Comparison of ENCODE assay signal across 29 cellular contexts in genomic region chr7:156592124-156592884, GRCh38. TPM values are rescaled to one million over a fixed set of nuclear protein-coding genes. Genes with fewer than 3 reads are reported as not detected.
"Had no signal": no experiment of that assay in that cellular context is flagged by ENCODE, and none has a peak within 500 bp of the region (broad histone marks: within the 10 kb centered on the region; RNA-seq: fewer than 3 reads in every experiment).

No MANE protein-coding gene starts in this region.

- H3K36me3 Mint-ChIP-seq: mesothelial cell of epicardium had no signal

- DNase-seq: cerebellar nuclear complex; colonic mucosa; cortex of kidney; effector CD8-positive, alpha-beta T cell; effector memory CD8-positive, alpha-beta T cell; endodermal cell; erythroblast; esophagus squamous epithelium; foreskin fibroblast; foreskin melanocyte; gastrocnemius medialis; glutamatergic neuron; heart left ventricle; hypothalamus; immature natural killer cell; islet precursor cell; kidney; kidney glomerular epithelial cell; left lung; left ventricle myocardium superior; lower lobe of right lung; mesenchymal stem cell had no signal

- FAIRE-seq: endometrium, kidney had no signal

- H3K4me1 ChIP-seq: colonic mucosa, esophagus squamous epithelium, gastrocnemius medialis, heart left ventricle, left lung, lower lobe of right lung had no signal

- H3K27me3 ChIP-seq: colonic mucosa, esophagus squamous epithelium, gastrocnemius medialis, hepatocyte, left lung had no signal

- H3K27ac Mint-ChIP-seq: dendritic cell treated with granulocyte-macrophage colony-stimulating factor and Interleukin-4, amounts not matched to agents 40 ng/mL and 50 ng/mL, for 4 days; effector memory CD8-positive, alpha-beta T cell; endodermal cell; immature natural killer cell; mesothelial cell of epicardium had no signal

- H3K36me3 ChIP-seq: colonic mucosa, esophagus squamous epithelium, gastrocnemius medialis, heart left ventricle, left lung, lower lobe of right lung had no signal

- ATAC-seq: effector memory CD8-positive, alpha-beta T cell; esophagus mucosa; gastrocnemius medialis; heart left ventricle; left lung; left ventricle myocardium superior; lower lobe of right lung had no signal

- H3K27ac ChIP-seq: colonic mucosa, epithelial cell of prostate, esophagus squamous epithelium, gastrocnemius medialis, heart left ventricle, hepatocyte, left lung, lower lobe of right lung had no signal

- H3K4me1 Mint-ChIP-seq: endodermal cell, immature natural killer cell, mesothelial cell of epicardium had no signal

- H3K27me3 Mint-ChIP-seq: dendritic cell treated with granulocyte-macrophage colony-stimulating factor and Interleukin-4, amounts not matched to agents 40 ng/mL and 50 ng/mL, for 4 days had no signal

- H3K4me3 ChIP-seq: colonic mucosa, esophagus squamous epithelium, gastrocnemius medialis, heart left ventricle, hepatocyte, left lung, lower lobe of right lung had no signal

- H3K9me3 ChIP-seq: colonic mucosa, gastrocnemius medialis, lower lobe of right lung had no signal

- H3K4me3 Mint-ChIP-seq: dendritic cell treated with granulocyte-macrophage colony-stimulating factor and Interleukin-4, amounts not matched to agents 40 ng/mL and 50 ng/mL, for 4 days; effector memory CD8-positive, alpha-beta T cell; endodermal cell; immature natural killer cell; mesothelial cell of epicardium had no signal

RNA-seq across cellular contexts. Expression of gene RNF32, which starts 48.3 kb away (rescaled TPM):
- total RNA-seq: left ventricle myocardium superior, mesenteric fat pad had no signal
